In the genomic region with DNA sequence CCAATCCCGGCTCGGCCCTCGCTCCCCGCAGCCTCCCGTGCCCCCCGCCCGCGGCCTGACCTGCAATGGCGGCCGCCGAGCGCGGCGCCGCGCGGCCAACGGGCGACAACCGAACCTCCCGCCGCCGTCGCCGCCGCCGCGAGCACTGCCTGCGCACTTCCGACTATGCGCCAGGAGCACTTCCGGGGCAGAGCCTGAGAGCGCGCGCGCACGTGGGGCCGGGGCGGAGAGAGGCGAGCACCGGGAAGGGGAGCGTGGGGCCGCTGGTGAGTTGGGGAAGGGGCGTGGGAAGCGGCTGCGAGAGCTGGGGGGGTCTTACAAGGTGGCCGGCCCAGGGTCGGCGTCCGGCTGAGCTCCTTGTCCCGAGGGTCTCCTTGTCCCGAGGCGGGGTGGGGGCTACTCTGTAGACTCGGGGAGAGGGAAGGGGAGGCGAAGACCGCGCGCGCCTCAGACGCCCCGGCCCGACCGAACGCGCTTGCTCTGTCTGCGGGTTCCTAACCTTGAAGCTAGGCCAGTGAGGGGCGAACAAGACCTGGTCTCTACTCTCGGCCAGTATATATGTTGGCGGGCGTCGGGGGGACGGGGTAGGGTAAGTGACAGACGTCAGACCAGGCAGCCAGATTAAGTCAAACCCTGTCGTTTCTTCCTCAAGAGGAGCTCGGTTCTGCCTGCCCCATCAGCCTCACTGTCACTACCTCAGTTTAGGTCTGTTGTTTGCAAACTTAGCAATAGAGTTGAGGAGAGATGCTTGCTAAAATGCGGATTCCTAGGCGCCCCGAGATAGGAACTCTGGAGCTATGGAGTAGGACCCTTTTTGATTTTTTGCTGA, we compare ENCODE assay signal across 8 cellular contexts. TPM values are rescaled to one million over a fixed set of nuclear protein-coding genes. Genes with fewer than 3 reads are reported as not detected.
A peak's percentile ranks its signal among the peaks of the same experiment; 100 is the strongest.
DNase-seq lines count a peak whose midpoint lies in the region; ATAC-seq lines count a peak whose summit lies in the region.

A gene with protein sequence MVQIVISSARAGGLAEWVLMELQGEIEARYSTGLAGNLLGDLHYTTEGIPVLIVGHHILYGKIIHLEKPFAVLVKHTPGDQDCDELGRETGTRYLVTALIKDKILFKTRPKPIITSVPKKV (minus strand): TSS at position 165 of the 829 bp plus-strand sequence. CDS start 11,130 bp downstream, outside the sequence.
A gene (plus strand): TSS at position 226 of the 829 bp plus-strand sequence. CDS start 811 bp downstream, outside the sequence.

- peak within 1 kb of the TSS; percentile 94 for H3K27ac Mint-ChIP-seq in activated T-cell treated with anti-CD3 and anti-CD28 coated beads, Interleukin-2, amount 50 U/mL, for 72 hours
- peak within 1 kb of the TSS; percentile 85 to 97 (median 95) for H3K27ac Mint-ChIP-seq in naive thymus-derived CD4-positive, alpha-beta T cell
- H3K27ac Mint-ChIP-seq in stimulated activated memory B cell treated with anti-CD40 and anti-IgM and Interleukin-4, amounts not matched to agents 10 μg/mL and 1 μg/mL and 100 μg/mL, for 72 hours, result peak within 1 kb of the TSS; percentile 95

- no peaks in the 10 kb centered on the region for H3K9me3 ChIP-seq in HUES48 (ENCODE audit: control insufficient read depth, insufficient read depth, low read length)
- no peaks in the 10 kb centered on the region for H3K9me3 ChIP-seq in naive thymus-derived CD4-positive, alpha-beta T cell (ENCODE audit: control insufficient read depth in 2 of 3, low read length in 3 of 3)

- H3K27ac ChIP-seq in HUES48 (ENCODE audit: low read depth, low read length), result peak within 1 kb of the TSS; percentile 99
- peak within 1 kb of the TSS; percentile 88 for H3K27ac ChIP-seq in naive thymus-derived CD4-positive, alpha-beta T cell (ENCODE audit: low read depth, low read length)

- CTCF ChIA-PET in naive thymus-derived CD4-positive, alpha-beta T cell (lab: Charles Lee), result interaction anchor here (0.6 to 1.8 kb wide), 4 partner anchors 11 to 1656 kb away, joined by 3 to 4 read pairs (median 3); no protein-coding TSS in a partner anchor

- peak within 1 kb of the TSS; percentile 96 for H3K4me3 ChIP-seq in HUES48 (ENCODE audit: low read depth, low read length)
- H3K4me3 ChIP-seq in naive thymus-derived CD4-positive, alpha-beta T cell (ENCODE audit: low read length), result peak within 1 kb of the TSS; percentile 80

- peaks cover 20% of the 10 kb centered on the region for H3K4me1 ChIP-seq in HUES48 (ENCODE audit: control insufficient read depth, insufficient read depth, low read length)
- H3K4me1 ChIP-seq in naive thymus-derived CD4-positive, alpha-beta T cell (ENCODE audit: control insufficient read depth in 2 of 2, insufficient read depth in 2 of 2, low read length in 2 of 2), result peaks cover 12 to 23% of the 10 kb centered on the region in 2 donors

- H3K9me3 Mint-ChIP-seq in activated T-cell treated with anti-CD3 and anti-CD28 coated beads, Interleukin-2, amount 50 U/mL, for 72 hours, result no peaks in the 10 kb centered on the region
- no peaks in the 10 kb centered on the region for H3K9me3 Mint-ChIP-seq in naive thymus-derived CD4-positive, alpha-beta T cell
- H3K9me3 Mint-ChIP-seq in stimulated activated memory B cell treated with anti-CD40 and anti-IgM and Interleukin-4, amounts not matched to agents 10 μg/mL and 1 μg/mL and 100 μg/mL, for 72 hours, result no peaks in the 10 kb centered on the region

- DNase-seq in D341Med (ENCODE audit: low spot score) (peak; percentile 91), RKO (ENCODE audit: low spot score) (peak; percentile 87), fibroblast of gingiva (ENCODE audit: low read depth) (peak; percentile 82)
- DNase-seq in activated T-cell treated with anti-CD3 and anti-CD28 coated beads, Interleukin-2, amount 50 U/mL, for 72 hours, result peak; percentile 92 to 93
- peak; percentile 81 to 91 (median 87) for DNase-seq in naive thymus-derived CD4-positive, alpha-beta T cell

- POLR2A ChIA-PET in naive thymus-derived CD4-positive, alpha-beta T cell (lab: Charles Lee), result interaction anchor here (0.6 to 1.4 kb wide), 11 partner anchors 9 to 715 kb away, joined by 3 to 5 read pairs (median 3); a partner anchor contains a TSS

- peak; percentile 87 for ATAC-seq in GM21381 (IDR thresholded peaks at IDR 0.05; ENCODE audit: unreplicated experiment)
- peak; percentile 97 for ATAC-seq in activated T-cell treated with anti-CD3 and anti-CD28 coated beads, Interleukin-2, amount 50 U/mL, for 72 hours (replicated peaks in 1 of 2)
- ATAC-seq in naive thymus-derived CD4-positive, alpha-beta T cell, result peak; percentile 95
- ATAC-seq in stimulated activated memory B cell treated with anti-CD40 and anti-IgM and Interleukin-4, amounts not matched to agents 10 μg/mL and 1 μg/mL and 100 μg/mL, for 72 hours, result peak; percentile 98

- peak within 1 kb of the TSS; percentile 95 to 96 for H3K4me3 Mint-ChIP-seq in activated T-cell treated with anti-CD3 and anti-CD28 coated beads, Interleukin-2, amount 50 U/mL, for 72 hours
- peak within 1 kb of the TSS; percentile 91 to 97 (median 94) for H3K4me3 Mint-ChIP-seq in naive thymus-derived CD4-positive, alpha-beta T cell
- peak within 1 kb of the TSS; percentile 98 for H3K4me3 Mint-ChIP-seq in stimulated activated memory B cell treated with anti-CD40 and anti-IgM and Interleukin-4, amounts not matched to agents 10 μg/mL and 1 μg/mL and 100 μg/mL, for 72 hours

- H3K36me3 ChIP-seq in HUES48 (ENCODE audit: control insufficient read depth, insufficient read depth, low read length), result peaks cover 33% of the 10 kb centered on the region
- H3K36me3 ChIP-seq in naive thymus-derived CD4-positive, alpha-beta T cell (ENCODE audit: control insufficient read depth in 2 of 3, insufficient read depth in 3 of 3, low read length in 3 of 3), result peaks cover 0 to 23% (median 8%) of the 10 kb centered on the region in 3 experiments

- H3K27me3 ChIP-seq in HUES48 (ENCODE audit: control insufficient read depth, insufficient read depth, low read length), result no peaks in the 10 kb centered on the region
- H3K27me3 ChIP-seq in naive thymus-derived CD4-positive, alpha-beta T cell (ENCODE audit: control insufficient read depth in 2 of 2, insufficient read depth in 2 of 2, low read length in 2 of 2), result no peaks in the 10 kb centered on the region

- peaks cover 69% of the 10 kb centered on the region for H3K4me1 Mint-ChIP-seq in activated T-cell treated with anti-CD3 and anti-CD28 coated beads, Interleukin-2, amount 50 U/mL, for 72 hours (ENCODE audit: low read depth)
- H3K4me1 Mint-ChIP-seq in naive thymus-derived CD4-positive, alpha-beta T cell, result peaks cover 16 to 71% (median 61%) of the 10 kb centered on the region in 7 donors
- H3K4me1 Mint-ChIP-seq in stimulated activated memory B cell treated with anti-CD40 and anti-IgM and Interleukin-4, amounts not matched to agents 10 μg/mL and 1 μg/mL and 100 μg/mL, for 72 hours, result peaks cover 51% of the 10 kb centered on the region

- peaks cover 6 to 16% of the 10 kb centered on the region in 2 donors for H3K36me3 Mint-ChIP-seq in activated T-cell treated with anti-CD3 and anti-CD28 coated beads, Interleukin-2, amount 50 U/mL, for 72 hours (ENCODE audit: insufficient read depth in 2 of 2)
- H3K36me3 Mint-ChIP-seq in naive thymus-derived CD4-positive, alpha-beta T cell, result peaks cover 0 to 11% (median 5%) of the 10 kb centered on the region in 5 donors
- peaks cover 22% of the 10 kb centered on the region for H3K36me3 Mint-ChIP-seq in stimulated activated memory B cell treated with anti-CD40 and anti-IgM and Interleukin-4, amounts not matched to agents 10 μg/mL and 1 μg/mL and 100 μg/mL, for 72 hours

- H3K27me3 Mint-ChIP-seq in activated T-cell treated with anti-CD3 and anti-CD28 coated beads, Interleukin-2, amount 50 U/mL, for 72 hours (ENCODE audit: low read depth), result no peaks in the 10 kb centered on the region
- H3K27me3 Mint-ChIP-seq in naive thymus-derived CD4-positive, alpha-beta T cell, result no peaks in the 10 kb centered on the region
- H3K27me3 Mint-ChIP-seq in stimulated activated memory B cell treated with anti-CD40 and anti-IgM and Interleukin-4, amounts not matched to agents 10 μg/mL and 1 μg/mL and 100 μg/mL, for 72 hours, result no peaks in the 10 kb centered on the region

- H3K9ac ChIP-seq in HUES48 (ENCODE audit: low read depth, low read length), result peak within 1 kb of the TSS; percentile 98

- intact Hi-C loops in naive thymus-derived CD4-positive, alpha-beta T cell (cut with micrococcal nuclease), result loop anchor here (1.0 to 5.0 kb wide), 15 partner anchors 8 to 1905 kb away; a partner anchor contains a TSS

RNA-seq across cellular contexts. Expression of the first gene that starts in this region (rescaled TPM):
- total RNA-seq in activated T-cell treated with anti-CD3 and anti-CD28 coated beads, Interleukin-2, amount 50 U/mL, for 72 hours, result 100 to 1,000 TPM; 159 to 185 TPM
- total RNA-seq in naive thymus-derived CD4-positive, alpha-beta T cell, result 100 to 1,000 TPM in 3 of 5 experiments, 10 to 100 TPM in 2; 53.3 to 142 (median 133) TPM
- 100 to 1,000 TPM; 178 to 210 TPM for polyA plus RNA-seq in naive thymus-derived CD4-positive, alpha-beta T cell

RNA-seq across cellular contexts. Expression of the second gene that starts in this region (rescaled TPM):
- total RNA-seq in activated T-cell treated with anti-CD3 and anti-CD28 coated beads, Interleukin-2, amount 50 U/mL, for 72 hours, result 100 to 1,000 TPM in 1 of 2 donors, 10 to 100 TPM in 1; 81.7 to 112 TPM
- total RNA-seq in naive thymus-derived CD4-positive, alpha-beta T cell, result 10 to 100 TPM; 31.9 to 56.5 (median 35.1) TPM
- 10 to 100 TPM; 61.1 to 82.0 TPM for polyA plus RNA-seq in naive thymus-derived CD4-positive, alpha-beta T cell

Comparison
In these comparisons a context has a peak if more than half of its experiments do, and no peak if none do; other contexts are left out.
1. Peak in every context shown above with its lines: DNase-seq, ATAC-seq, H3K4me3 ChIP-seq and H3K27ac ChIP-seq.